Comparison of ENCODE assay signal across 21 cellular contexts in the genomic region with DNA sequence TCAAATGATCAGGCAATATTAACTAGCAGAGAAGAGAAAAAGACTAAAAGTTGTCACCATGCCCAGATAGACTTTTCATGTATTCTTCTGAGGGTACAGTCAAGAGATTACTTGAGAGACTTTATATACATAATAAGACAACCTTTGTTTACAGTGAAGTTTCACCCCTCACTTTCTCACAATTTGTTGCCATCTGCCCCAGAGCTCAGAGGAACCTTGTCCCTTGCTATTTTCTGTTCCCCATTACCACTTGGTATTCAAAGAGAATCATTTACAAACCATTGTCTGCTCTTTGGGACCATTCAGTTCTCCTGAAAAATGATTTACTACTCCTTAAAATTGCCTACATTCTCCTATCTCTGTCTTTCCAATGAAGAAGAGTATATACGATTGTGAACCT.
DNase-seq lines count a peak whose midpoint lies in the region; ATAC-seq lines count a peak whose summit lies in the region.
"Had no signal": no experiment of that assay in that cellular context is flagged by ENCODE, and none has a peak within 500 bp of the region (broad histone marks: within the 10 kb centered on the region; RNA-seq: fewer than 3 reads in every experiment).

No MANE protein-coding gene starts in this region.

- DNase-seq in NCI-H2107 (lab: John Stamatoyannopoulos, UW) (no peak), hepatic stellate cell (ENCODE audit: low spot score) (no peak), NCI-H2029 (lab: John Stamatoyannopoulos, UW) (no peak)
- DNase-seq: 8988T; activated CD4-positive, alpha-beta T cell treated with anti-CD3 and anti-CD28 coated beads for 4 hours; COR-L47; foreskin fibroblast; hippocampal formation; NCI-H1048; NCI-H2081; NCI-H524 treated with DMSO at 0.1 percent for 48 hours; small intestine; substantia nigra; uterus had no signal

- ATAC-seq in GM18502 (IDR thresholded peaks at IDR 0.05; ENCODE audit: poor library complexity, unreplicated experiment) (peak; percentile 53), GM19397 (IDR thresholded peaks at IDR 0.05; ENCODE audit: unreplicated experiment) (peak; percentile 70), HG02623 (IDR thresholded peaks at IDR 0.05; ENCODE audit: unreplicated experiment) (peak; percentile 55), HG03139 (IDR thresholded peaks at IDR 0.05; ENCODE audit: unreplicated experiment) (peak; percentile 65), HG02973 (IDR thresholded peaks at IDR 0.05; ENCODE audit: unreplicated experiment) (no peak)
- ATAC-seq: HCT116, Right ventricle myocardium inferior had no signal
